ENCODE assay signal across 22 cellular contexts in genomic region chr10:113029055-113029440, GRCh38.
DNase-seq lines count a peak whose midpoint lies in the region; ATAC-seq and TF ChIP-seq lines count a peak whose summit lies in the region.
"Had no signal": no experiment of that assay in that cellular context is flagged by ENCODE, and none has a peak within 500 bp of the region (broad histone marks: within the 10 kb centered on the region; RNA-seq: fewer than 3 reads in every experiment).

No MANE protein-coding gene starts in this region.

- ATAC-seq in HCT116: no peak
- ATAC-seq in aorta (ENCODE audit: low FRiP score): no peak
- no peak for ATAC-seq in natural killer cell treated with Interleukin-12 subunit alpha and Interleukin-12 subunit beta and Interleukin-15 and Interleukin-18, amount 100 ng/mL, for 72 hours
- ATAC-seq: activated T-helper 17 cell treated with anti-CD3 and anti-CD28 coated beads, Interleukin-2, amount 50 U/mL, for 72 hours; K562; stimulated activated naive CD8-positive, alpha-beta T cell treated with anti-CD3 and anti-CD28 coated beads, Interleukin-15, Interleukin-2, amounts not matched to agents 100 U/mL and 50 U/mL, for 24 hours had no signal

- BruUV-seq in HCT116 (replicated peaks; lab: Mats Ljungman, UMichigan): no TSS peak

- H2AFZ ChIP-seq in HCT116 (ENCODE audit: low read depth, low read length, poor library complexity, severe bottlenecking) (no peak overlapping the region), mesenchymal stem cell (ENCODE audit: low read depth, low read length) (no peak overlapping the region)

- H3K36me3 ChIP-seq in HCT116 (ENCODE audit: control insufficient read depth in 1 of 2, insufficient read depth in 2 of 2, low read length in 2 of 2): peaks cover 4 to 7% of the 10 kb centered on the region in 2 experiments; a peak in 3 of 4 replicates
- H3K36me3 ChIP-seq in ascending aorta: no peaks in the 10 kb centered on the region
- peaks cover 2% of the 10 kb centered on the region in 2 experiments for H3K36me3 ChIP-seq in mesenchymal stem cell (ENCODE audit: control insufficient read depth in 1 of 2, insufficient read depth in 2 of 2, low read depth in 1 of 2, low read length in 2 of 2)
- no peaks in the 10 kb centered on the region for H3K36me3 ChIP-seq in subcutaneous abdominal adipose tissue (ENCODE audit: control insufficient read depth in 5 of 5, insufficient read depth in 5 of 5, low read length in 5 of 5)
- no peaks in the 10 kb centered on the region for H3K36me3 ChIP-seq in aorta (ENCODE audit: control insufficient read depth in 1 of 2, insufficient read depth in 2 of 2, low read length in 1 of 2)
- H3K36me3 ChIP-seq: heart left ventricle had no signal

- no peak overlapping the region for H3K14ac ChIP-seq in mesenchymal stem cell (ENCODE audit: low read length in 2 of 2)

- peaks cover 38% of the 10 kb centered on the region; the same call in 1 of the 2 replicates for H4K20me1 ChIP-seq in HCT116 (ENCODE audit: insufficient read depth)

- POLR2A ChIA-PET in HCT116 (lab: Charles Lee): no interaction called here

- no peak overlapping the region for H2BK12ac ChIP-seq in mesenchymal stem cell (ENCODE audit: low read length in 2 of 2)

- H3K27ac Mint-ChIP-seq in glutamatergic neuron (ENCODE audit: unreplicated experiment): no peak overlapping the region
- H3K27ac Mint-ChIP-seq in natural killer cell treated with Interleukin-12 subunit alpha and Interleukin-12 subunit beta and Interleukin-15 and Interleukin-18, amount 100 ng/mL, for 72 hours: no peak overlapping the region
- H3K27ac Mint-ChIP-seq: activated naive CD8-positive, alpha-beta T cell treated with anti-CD3 and anti-CD28 coated beads, Interleukin-2, amount 10 ng/mL, durations not matched to agents 7 days and 5 days; activated T-helper 17 cell treated with anti-CD3 and anti-CD28 coated beads, Interleukin-2, amount 50 U/mL, for 72 hours; CD14-positive monocyte; dendritic cell treated with granulocyte-macrophage colony-stimulating factor and Interleukin-4, amounts not matched to agents 40 ng/mL and 50 ng/mL, for 4 days; type B pancreatic cell had no signal

- H3K4ac ChIP-seq in mesenchymal stem cell (ENCODE audit: low read depth in 1 of 2, low read length in 2 of 2): no peak overlapping the region

- H2BK120ac ChIP-seq in mesenchymal stem cell (ENCODE audit: low read depth, low read length): no peak overlapping the region

- no peak overlapping the region for H3K23ac ChIP-seq in mesenchymal stem cell (ENCODE audit: low read length in 2 of 2)

- H3K36me3 Mint-ChIP-seq in glutamatergic neuron (ENCODE audit: unreplicated experiment): no peaks in the 10 kb centered on the region
- no peaks in the 10 kb centered on the region for H3K36me3 Mint-ChIP-seq in natural killer cell treated with Interleukin-12 subunit alpha and Interleukin-12 subunit beta and Interleukin-15 and Interleukin-18, amount 100 ng/mL, for 72 hours
- H3K36me3 Mint-ChIP-seq: activated naive CD8-positive, alpha-beta T cell treated with anti-CD3 and anti-CD28 coated beads, Interleukin-2, amount 10 ng/mL, durations not matched to agents 7 days and 5 days had no signal

- DNase-seq in HCT116 (ENCODE audit: low read depth, low spot score): no peak
- no peak for DNase-seq in ascending aorta (ENCODE audit: low spot score in 2 of 2)
- DNase-seq in mesenchymal stem cell: peak; percentile 48
- DNase-seq in glutamatergic neuron: no peak
- DNase-seq in NCI-H1105 treated with DMSO at 0.1 percent for 48 hours (lab: John Stamatoyannopoulos, UW): no peak
- no peak for DNase-seq in aorta
- DNase-seq in natural killer cell treated with Interleukin-12 subunit alpha and Interleukin-12 subunit beta and Interleukin-15 and Interleukin-18, amount 100 ng/mL, for 72 hours (ENCODE audit: low spot score): no peak
- DNase-seq: activated CD8-positive, alpha-beta memory T cell treated with anti-CD3 and anti-CD28 coated beads, Interleukin-2, amount 50 U/mL, for 4 hours; activated naive CD8-positive, alpha-beta T cell treated with anti-CD3 and anti-CD28 coated beads, Interleukin-2, amount 10 ng/mL, durations not matched to agents 7 days and 5 days; heart left ventricle; NCI-H1694 treated with DMSO at 0.1 percent for 48 hours; NCI-H526 treated with DMSO at 0.1 percent for 48 hours; psoas muscle; stimulated activated CD4-positive, alpha-beta T cell treated with anti-CD3 and anti-CD28 coated beads, Interleukin-4, amount 100 ng/mL, for 4 hours; stimulated activated naive CD8-positive, alpha-beta T cell treated with anti-CD3 and anti-CD28 coated beads, Interleukin-15, Interleukin-2, amounts not matched to agents 100 U/mL and 50 U/mL, for 24 hours; T-helper 9 cell had no signal

- no peak overlapping the region for H2AK5ac ChIP-seq in mesenchymal stem cell (ENCODE audit: low read length, severe bottlenecking)

- H4K8ac ChIP-seq in mesenchymal stem cell (ENCODE audit: low read length): no peak overlapping the region

- peaks cover 2% of the 10 kb centered on the region for H3K27me3 Mint-ChIP-seq in glutamatergic neuron (ENCODE audit: unreplicated experiment)
- H3K27me3 Mint-ChIP-seq in natural killer cell treated with Interleukin-12 subunit alpha and Interleukin-12 subunit beta and Interleukin-15 and Interleukin-18, amount 100 ng/mL, for 72 hours: peaks cover 10 to 16% of the 10 kb centered on the region in 2 donors
- H3K27me3 Mint-ChIP-seq: type B pancreatic cell had no signal

- H3K79me1 ChIP-seq in mesenchymal stem cell (replicated peaks; ENCODE audit: low read length, poor library complexity, severe bottlenecking): peaks cover 7% of the 10 kb centered on the region

- no peak overlapping the region for H4K91ac ChIP-seq in mesenchymal stem cell (ENCODE audit: low read length)

- intact Hi-C loops in HCT116 (cut with micrococcal nuclease) (no loop called here), ascending aorta (cut with DNase I) (no loop called here), aorta (cut with DNase I) (no loop called here)

- H3K9me3 ChIP-seq in HCT116 (ENCODE audit: control insufficient read depth in 1 of 2, insufficient read depth in 1 of 2, low read depth in 1 of 2, low read length in 2 of 2): no peaks in the 10 kb centered on the region
- no peaks in the 10 kb centered on the region for H3K9me3 ChIP-seq in ascending aorta
- no peaks in the 10 kb centered on the region for H3K9me3 ChIP-seq in mesenchymal stem cell (ENCODE audit: control insufficient read depth, low read length)
- no peaks in the 10 kb centered on the region for H3K9me3 ChIP-seq in subcutaneous abdominal adipose tissue (ENCODE audit: control insufficient read depth in 5 of 5, low read length in 5 of 5)
- H3K9me3 ChIP-seq in aorta (ENCODE audit: control insufficient read depth, low read length): no peaks in the 10 kb centered on the region
- H3K9me3 ChIP-seq: heart left ventricle, psoas muscle had no signal

- no peak overlapping the region for H3K9ac ChIP-seq in HCT116 (ENCODE audit: low read length)
- H3K9ac ChIP-seq in mesenchymal stem cell (ENCODE audit: low read length): peak overlapping the region; percentile 65
- no peak overlapping the region for H3K9ac ChIP-seq in subcutaneous abdominal adipose tissue (ENCODE audit: low read length in 5 of 5)

- no peak for TF ChIP-seq POLR2A in HCT116 (IDR thresholded peaks at IDR 0.05; ENCODE audit: borderline replicate concordance, extremely low read depth, insufficient read depth, insufficient read length)

- peaks cover 51 to 63% of the 10 kb centered on the region in 2 experiments for H3K4me1 ChIP-seq in HCT116 (ENCODE audit: control insufficient read depth in 1 of 2, insufficient read depth in 2 of 2, low read length in 2 of 2)
- H3K4me1 ChIP-seq in ascending aorta: peaks cover 12 to 58% of the 10 kb centered on the region in 2 donors
- peaks cover 20% of the 10 kb centered on the region for H3K4me1 ChIP-seq in mesenchymal stem cell (ENCODE audit: control insufficient read depth, insufficient read depth, low read depth, low read length)
- H3K4me1 ChIP-seq in subcutaneous abdominal adipose tissue (ENCODE audit: control insufficient read depth in 5 of 5, insufficient read depth in 5 of 5, low read length in 5 of 5): peaks cover 11 to 45% (median 34%) of the 10 kb centered on the region in 5 donors
- H3K4me1 ChIP-seq in aorta (ENCODE audit: control insufficient read depth in 1 of 2, insufficient read depth in 2 of 2, low read length in 2 of 2): peaks cover 6 to 14% of the 10 kb centered on the region in 2 donors

- peaks cover 100% of the 10 kb centered on the region for H3K79me2 ChIP-seq in HCT116 (ENCODE audit: insufficient read depth, low read length)

- CTCF ChIA-PET in HCT116 (lab: Charles Lee): interaction anchor here (1.8 kb wide), 1 partner anchor 14 kb away, joined by 3 read pairs; no protein-coding TSS in a partner anchor

- no CpG with 5 or more reads among the region's 1 CpG for WGBS in mesenchymal stem cell
- 87 to 97% methylated on average over 1 of the region's 1 CpG for WGBS in aorta, 2 donors

- no peak overlapping the region for H3K4me3 ChIP-seq in HCT116 (replicated peaks in 1 of 2; ENCODE audit: low read depth in 1 of 2, low read length in 2 of 2)
- H3K4me3 ChIP-seq in ascending aorta: no peak overlapping the region
- H3K4me3 ChIP-seq in mesenchymal stem cell (ENCODE audit: insufficient read depth in 1 of 2, low read depth in 1 of 2, low read length in 2 of 2): peak overlapping the region in 1 of 2 experiments; percentile 57
- H3K4me3 ChIP-seq in subcutaneous abdominal adipose tissue (ENCODE audit: low read depth in 1 of 5, low read length in 5 of 5): no peak overlapping the region
- no peak overlapping the region for H3K4me3 ChIP-seq in aorta (ENCODE audit: low read length in 2 of 2)
- H3K4me3 ChIP-seq: K562 had no signal

- peaks cover 19% of the 10 kb centered on the region for H3K4me1 Mint-ChIP-seq in glutamatergic neuron (ENCODE audit: low read depth, unreplicated experiment)
- H3K4me1 Mint-ChIP-seq in natural killer cell treated with Interleukin-12 subunit alpha and Interleukin-12 subunit beta and Interleukin-15 and Interleukin-18, amount 100 ng/mL, for 72 hours (ENCODE audit: low read depth in 2 of 2): peaks cover 9 to 12% of the 10 kb centered on the region in 2 donors
- H3K4me1 Mint-ChIP-seq: activated naive CD8-positive, alpha-beta T cell treated with anti-CD3 and anti-CD28 coated beads, Interleukin-2, amount 10 ng/mL, durations not matched to agents 7 days and 5 days had no signal

- no peak for TF ChIP-seq RAD21 in HCT116 (IDR thresholded peaks at IDR 0.05; ENCODE audit: low read depth)

- H3K4me2 ChIP-seq in HCT116 (ENCODE audit: low read length): no peak overlapping the region
- H3K4me2 ChIP-seq in mesenchymal stem cell (ENCODE audit: low read length, poor library complexity, severe bottlenecking): no peak overlapping the region

- RAD21 ChIA-PET in HCT116 (lab: Charles Lee; ENCODE audit: low non-redundant PET in 1 of 2, low total read pairs in 2 of 2, uncharacterized antibody in 2 of 2, unreplicated experiment in 2 of 2): no interaction called here

- no peak overlapping the region for H3K4me3 Mint-ChIP-seq in glutamatergic neuron (ENCODE audit: unreplicated experiment)
- no peak overlapping the region for H3K4me3 Mint-ChIP-seq in natural killer cell treated with Interleukin-12 subunit alpha and Interleukin-12 subunit beta and Interleukin-15 and Interleukin-18, amount 100 ng/mL, for 72 hours
- H3K4me3 Mint-ChIP-seq: activated naive CD8-positive, alpha-beta T cell treated with anti-CD3 and anti-CD28 coated beads, Interleukin-2, amount 10 ng/mL, durations not matched to agents 7 days and 5 days; activated T-helper 17 cell treated with anti-CD3 and anti-CD28 coated beads, Interleukin-2, amount 50 U/mL, for 72 hours; CD14-positive monocyte; dendritic cell treated with granulocyte-macrophage colony-stimulating factor and Interleukin-4, amounts not matched to agents 40 ng/mL and 50 ng/mL, for 4 days had no signal

- peaks cover 2% of the 10 kb centered on the region for H3K9me3 Mint-ChIP-seq in glutamatergic neuron (ENCODE audit: unreplicated experiment)
- no peaks in the 10 kb centered on the region for H3K9me3 Mint-ChIP-seq in natural killer cell treated with Interleukin-12 subunit alpha and Interleukin-12 subunit beta and Interleukin-15 and Interleukin-18, amount 100 ng/mL, for 72 hours
- H3K9me3 Mint-ChIP-seq: activated naive CD8-positive, alpha-beta T cell treated with anti-CD3 and anti-CD28 coated beads, Interleukin-2, amount 10 ng/mL, durations not matched to agents 7 days and 5 days; activated T-helper 17 cell treated with anti-CD3 and anti-CD28 coated beads, Interleukin-2, amount 50 U/mL, for 72 hours; dendritic cell treated with granulocyte-macrophage colony-stimulating factor and Interleukin-4, amounts not matched to agents 40 ng/mL and 50 ng/mL, for 4 days had no signal

- H3K18ac ChIP-seq in mesenchymal stem cell (ENCODE audit: low read depth in 1 of 2, low read length in 2 of 2): no peak overlapping the region

- H2BK15ac ChIP-seq in mesenchymal stem cell (ENCODE audit: low read depth, poor library complexity, severe bottlenecking): no peak overlapping the region

- no peaks in the 10 kb centered on the region for H3K27me3 ChIP-seq in HCT116 (ENCODE audit: insufficient read depth, low read length)
- no peaks in the 10 kb centered on the region for H3K27me3 ChIP-seq in ascending aorta
- no peaks in the 10 kb centered on the region for H3K27me3 ChIP-seq in mesenchymal stem cell (ENCODE audit: control insufficient read depth in 1 of 2, insufficient read depth in 1 of 2, low read length in 2 of 2)
- no peaks in the 10 kb centered on the region for H3K27me3 ChIP-seq in subcutaneous abdominal adipose tissue (ENCODE audit: control insufficient read depth in 5 of 5, insufficient read depth in 4 of 5, low read length in 5 of 5)
- H3K27me3 ChIP-seq in aorta (ENCODE audit: control insufficient read depth in 1 of 2, insufficient read depth in 2 of 2, low read length in 1 of 2): no peaks in the 10 kb centered on the region
- H3K27me3 ChIP-seq: heart left ventricle had no signal

- H3K9me2 ChIP-seq in HCT116 (ENCODE audit: insufficient read depth): no peaks in the 10 kb centered on the region

- no peak overlapping the region for H2BK5ac ChIP-seq in mesenchymal stem cell (ENCODE audit: low read depth, low read length, poor library complexity, severe bottlenecking)

- TF ChIP-seq CTCF in HCT116 (IDR thresholded peaks at IDR 0.05 in 2 of 3, conservative IDR thresholded peaks at IDR 0.05 in 1 of 3; ENCODE audit: borderline replicate concordance in 1 of 3, insufficient read depth in 1 of 3, low read depth in 2 of 3, low read length in 2 of 3) (no peak), ascending aorta (IDR thresholded peaks at IDR 0.05) (no peak), glutamatergic neuron (IDR thresholded peaks at IDR 0.05; ENCODE audit: partially characterized antibody, unreplicated experiment) (no peak)

- H3K27ac ChIP-seq in HCT116 (ENCODE audit: low read depth, low read length) (no peak overlapping the region), ascending aorta (peak overlapping the region; percentile 66 to 81), mesenchymal stem cell (ENCODE audit: low read length, poor library complexity, severe bottlenecking) (no peak overlapping the region), subcutaneous abdominal adipose tissue (ENCODE audit: low read depth, low read length) (peak overlapping the region; percentile 50), aorta (ENCODE audit: low read depth in 1 of 2, low read length in 2 of 2) (peak overlapping the region in 1 of 2 donors; percentile 33)
- H3K27ac ChIP-seq: psoas muscle had no signal

Comparison
In these comparisons a context has a peak if more than half of its experiments do, and no peak if none do; other contexts are left out.
1. H3K27ac ChIP-seq: peak in ascending aorta (2 of 2) and subcutaneous abdominal adipose tissue (single experiment); none in HCT116 (single experiment) and mesenchymal stem cell (single experiment).